Comparison of ENCODE assay signal across 10 cellular contexts in genomic region chr16:16083421-16084156, GRCh38.
DNase-seq lines count a peak whose midpoint lies in the region; ATAC-seq and TF ChIP-seq lines count a peak whose summit lies in the region.
"Had no signal": no experiment of that assay in that cellular context is flagged by ENCODE, and none has a peak within 500 bp of the region (broad histone marks: within the 10 kb centered on the region; RNA-seq: fewer than 3 reads in every experiment).

No MANE protein-coding gene starts in this region.

- intact Hi-C loops in activated CD4-positive, alpha-beta memory T cell treated with anti-CD3 and anti-CD28 coated beads for 36 hours (cut with micrococcal nuclease): no loop called here
- intact Hi-C loops in left colon (cut with DNase I, micrococcal nuclease): no loop called here

- peaks cover 53% of the 10 kb centered on the region for H3K36me3 Mint-ChIP-seq in activated CD4-positive, alpha-beta memory T cell treated with anti-CD3 and anti-CD28 coated beads for 36 hours

- H3K36me3 ChIP-seq in kidney epithelial cell (ENCODE audit: control insufficient read depth, insufficient read depth, low read length): peaks cover 2% of the 10 kb centered on the region

- H3K27me3 Mint-ChIP-seq in activated CD4-positive, alpha-beta memory T cell treated with anti-CD3 and anti-CD28 coated beads for 36 hours: no peaks in the 10 kb centered on the region

- no peaks in the 10 kb centered on the region for H3K4me1 Mint-ChIP-seq in activated CD4-positive, alpha-beta memory T cell treated with anti-CD3 and anti-CD28 coated beads for 36 hours (ENCODE audit: low read depth)

- ATAC-seq in HG02938 (IDR thresholded peaks at IDR 0.05; ENCODE audit: unreplicated experiment): no peak
- ATAC-seq in left colon: no peak

- H3K4me3 Mint-ChIP-seq in activated CD4-positive, alpha-beta memory T cell treated with anti-CD3 and anti-CD28 coated beads for 36 hours: no peak overlapping the region

- peak overlapping the region; percentile 45 for H3K27ac Mint-ChIP-seq in activated CD4-positive, alpha-beta memory T cell treated with anti-CD3 and anti-CD28 coated beads for 36 hours

- peaks cover 8% of the 10 kb centered on the region for H3K9me3 Mint-ChIP-seq in activated CD4-positive, alpha-beta memory T cell treated with anti-CD3 and anti-CD28 coated beads for 36 hours

- DNase-seq in COLO829 (ENCODE audit: low spot score): peak; percentile 24
- DNase-seq in Jurkat, Clone E6-1 (ENCODE audit: low read depth, low spot score): peak; percentile 66
- DNase-seq in activated CD4-positive, alpha-beta memory T cell treated with anti-CD3 and anti-CD28 coated beads for 36 hours: peak; percentile 34
- DNase-seq in kidney epithelial cell (ENCODE audit: low read depth): peak; percentile 16
- DNase-seq in SHP77 (lab: John Stamatoyannopoulos, UW): no peak
- DNase-seq in SKM-1 (lab: John Stamatoyannopoulos, UW; ENCODE audit: unreplicated experiment): no peak
- DNase-seq in left colon: no peak
- DNase-seq: central memory CD4-positive, alpha-beta T cell; DMS79 treated with DMSO at 0.1 percent for 48 hours had no signal

- no peaks in the 10 kb centered on the region for H3K27me3 ChIP-seq in kidney epithelial cell (ENCODE audit: control insufficient read depth, insufficient read depth, low read length)

- TF ChIP-seq CTCF in kidney epithelial cell (IDR thresholded peaks at IDR 0.05; ENCODE audit: insufficient read depth, low read length, poor library complexity, severe bottlenecking): no peak

- POLR2A ChIA-PET in activated CD4-positive, alpha-beta memory T cell treated with anti-CD3 and anti-CD28 coated beads for 36 hours (lab: Charles Lee): no interaction called here

- no peak overlapping the region for H3K4me3 ChIP-seq in Jurkat, Clone E6-1 (ENCODE audit: low read length)
- no peak overlapping the region for H3K4me3 ChIP-seq in kidney epithelial cell (ENCODE audit: low read depth, low read length)

- CTCF ChIA-PET in activated CD4-positive, alpha-beta memory T cell treated with anti-CD3 and anti-CD28 coated beads for 36 hours (lab: Charles Lee): interaction anchor here (1.2 kb wide), 1 partner anchor 290 kb away, joined by 3 read pairs; no protein-coding TSS in a partner anchor

Comparison
In these comparisons a context has a peak if more than half of its experiments do, and no peak if none do; other contexts are left out.
1. DNase-seq: peak in COLO829 (single experiment), Jurkat, Clone E6-1 (single experiment), activated CD4-positive, alpha-beta memory T cell treated with anti-CD3 and anti-CD28 coated beads for 36 hours (single experiment) and kidney epithelial cell (single experiment); none in SHP77 (0 of 2), SKM-1 (single experiment) and left colon (0 of 2).